Comparison of ENCODE assay signal across 14 cellular contexts in the genomic region with DNA sequence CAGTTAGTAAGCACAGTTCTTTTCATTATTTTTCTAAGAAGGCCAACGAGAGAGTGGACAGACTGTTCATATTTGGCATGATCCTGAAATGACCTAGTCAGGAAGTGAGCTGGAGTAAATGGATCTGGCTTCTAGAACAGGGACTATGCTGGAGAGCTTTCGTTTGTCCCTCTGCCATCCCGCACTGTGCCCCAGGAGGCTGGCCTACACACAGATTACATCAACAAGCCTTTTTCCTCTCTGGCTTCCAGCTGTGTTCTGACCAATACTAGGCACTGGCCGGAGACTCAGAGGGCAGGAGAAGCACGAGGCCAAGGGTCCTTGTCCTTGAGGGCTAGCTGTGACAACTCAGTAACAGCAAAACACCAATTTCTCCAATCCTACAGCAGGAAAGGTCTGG.
DNase-seq lines count a peak whose midpoint lies in the region; ATAC-seq and TF ChIP-seq lines count a peak whose summit lies in the region.
"Had no signal": no experiment of that assay in that cellular context is flagged by ENCODE, and none has a peak within 500 bp of the region (broad histone marks: within the 10 kb centered on the region; RNA-seq: fewer than 3 reads in every experiment).

No MANE protein-coding gene starts in this region.

- DNase-seq in AG20443 (ENCODE audit: low spot score): peak; percentile 80
- DNase-seq in ascending aorta (ENCODE audit: low spot score in 2 of 2): peak; percentile 21 to 79
- DNase-seq in fibroblast of the conjunctiva (ENCODE audit: low read depth): peak; percentile 9
- DNase-seq in osteoblast (ENCODE audit: insufficient read length, low spot score, missing footprints): peak; percentile 74
- no peak for DNase-seq in NOMO-1 (lab: John Stamatoyannopoulos, UW; ENCODE audit: unreplicated experiment in 2 of 2)
- no peak for DNase-seq in NOMO-1 treated with dmso at 0.1 percent for 144 hours (lab: John Stamatoyannopoulos, UW; ENCODE audit: unreplicated experiment)
- DNase-seq: activated CD4-positive, alpha-beta memory T cell treated with anti-CD3 and anti-CD28 coated beads, Interleukin-2, amount 10 ng/mL, durations not matched to agents 7 days and 5 days; AML-193; mesendoderm; NCI-H1436; T-helper 1 cell had no signal

- no peaks in the 10 kb centered on the region for H3K9me3 ChIP-seq in ascending aorta
- no peaks in the 10 kb centered on the region for H3K9me3 ChIP-seq in osteoblast (ENCODE audit: low read depth, low read length)
- H3K9me3 ChIP-seq: esophagus muscularis mucosa had no signal

- intact Hi-C loops in ascending aorta (cut with DNase I): loop anchor here (5.0 kb wide), 1 partner anchor 120 kb away; no protein-coding TSS in a partner anchor

- H3K4me3 ChIP-seq in ascending aorta (no peak overlapping the region), osteoblast (ENCODE audit: insufficient read depth, low read length) (no peak overlapping the region)
- H3K4me3 ChIP-seq: esophagus muscularis mucosa had no signal

- TF ChIP-seq CTCF in ascending aorta (IDR thresholded peaks at IDR 0.05): no peak
- TF ChIP-seq CTCF in osteoblast (IDR thresholded peaks at IDR 0.05; ENCODE audit: extremely low read depth, low read depth, low read length): no peak

- peaks cover 26% of the 10 kb centered on the region for H4K20me1 ChIP-seq in osteoblast (ENCODE audit: insufficient read depth, low read length)

- H3K4me2 ChIP-seq in osteoblast (ENCODE audit: insufficient read depth, low read length): peak overlapping the region; percentile 19

- H3K27ac ChIP-seq in ascending aorta (peak overlapping the region; percentile 55 to 68), osteoblast (ENCODE audit: low read depth, low read length) (no peak overlapping the region)

- H3K79me2 ChIP-seq in osteoblast (ENCODE audit: insufficient read depth, low read length): peaks cover 15% of the 10 kb centered on the region

- no peaks in the 10 kb centered on the region for H3K36me3 ChIP-seq in ascending aorta
- H3K36me3 ChIP-seq in osteoblast (ENCODE audit: insufficient read depth, low read length): no peaks in the 10 kb centered on the region
- H3K36me3 ChIP-seq: esophagus muscularis mucosa had no signal

- peaks cover 3 to 10% of the 10 kb centered on the region in 2 donors for H3K4me1 ChIP-seq in ascending aorta
- H3K4me1 ChIP-seq in osteoblast (ENCODE audit: insufficient read depth, low read length): peaks cover 10% of the 10 kb centered on the region

- H2AFZ ChIP-seq in osteoblast (ENCODE audit: low read length): no peak overlapping the region

- ATAC-seq in HG02678 (IDR thresholded peaks at IDR 0.05; ENCODE audit: unreplicated experiment) (no peak), GM21576 (IDR thresholded peaks at IDR 0.05; ENCODE audit: unreplicated experiment) (no peak)

- no peaks in the 10 kb centered on the region for H3K27me3 ChIP-seq in ascending aorta
- no peaks in the 10 kb centered on the region for H3K27me3 ChIP-seq in osteoblast (ENCODE audit: insufficient read depth, low read length)
- H3K27me3 ChIP-seq: esophagus muscularis mucosa had no signal

Comparison
In these comparisons a context has a peak if more than half of its experiments do, and no peak if none do; other contexts are left out.
1. DNase-seq: peak in AG20443 (single experiment), ascending aorta (2 of 2), fibroblast of the conjunctiva (single experiment) and osteoblast (single experiment); none in NOMO-1 (0 of 2) and NOMO-1 treated with dmso at 0.1 percent for 144 hours (single experiment).